10 cellular contexts compared by ENCODE assay signal in genomic region chr1:25802915-25803314, GRCh38. TPM values are rescaled to one million over a fixed set of nuclear protein-coding genes. Genes with fewer than 3 reads are reported as not detected.
A peak's percentile ranks its signal among the peaks of the same experiment; 100 is the strongest.
DNase-seq lines count a peak whose midpoint lies in the region; ATAC-seq and TF ChIP-seq lines count a peak whose summit lies in the region.
"Had no signal": no experiment of that assay in that cellular context is flagged by ENCODE, and none has a peak within 500 bp of the region (broad histone marks: within the 10 kb centered on the region; RNA-seq: fewer than 3 reads in every experiment).

No MANE protein-coding gene starts in this region.

- H3K27ac Mint-ChIP-seq in activated naive CD8-positive, alpha-beta T cell treated with anti-CD3 and anti-CD28 coated beads, Interleukin-2, amount 10 ng/mL, durations not matched to agents 7 days and 5 days = no peak overlapping the region
- no peak overlapping the region for H3K27ac Mint-ChIP-seq in type B pancreatic cell

- ATAC-seq in HG02981 (IDR thresholded peaks at IDR 0.05; ENCODE audit: unreplicated experiment) = peak; percentile 46
- no peak for ATAC-seq in activated naive CD8-positive, alpha-beta T cell treated with anti-CD3 and anti-CD28 coated beads, Interleukin-2, amount 10 ng/mL, durations not matched to agents 7 days and 5 days (ENCODE audit: low read depth)
- no peak for ATAC-seq in GM19463 (IDR thresholded peaks at IDR 0.05; ENCODE audit: unreplicated experiment)
- ATAC-seq in HG03097 (IDR thresholded peaks at IDR 0.05; ENCODE audit: low FRiP score, unreplicated experiment) = no peak

- peak; percentile 39 for TF ChIP-seq CTCF in type B pancreatic cell (conservative IDR thresholded peaks at IDR 0.05)

- peaks cover 16% of the 10 kb centered on the region for H3K4me1 Mint-ChIP-seq in activated naive CD8-positive, alpha-beta T cell treated with anti-CD3 and anti-CD28 coated beads, Interleukin-2, amount 10 ng/mL, durations not matched to agents 7 days and 5 days
- peaks cover 29% of the 10 kb centered on the region for H3K4me1 Mint-ChIP-seq in type B pancreatic cell (ENCODE audit: unreplicated experiment)

- no peaks in the 10 kb centered on the region for H3K27me3 Mint-ChIP-seq in activated naive CD8-positive, alpha-beta T cell treated with anti-CD3 and anti-CD28 coated beads, Interleukin-2, amount 10 ng/mL, durations not matched to agents 7 days and 5 days
- no peaks in the 10 kb centered on the region for H3K27me3 Mint-ChIP-seq in type B pancreatic cell

- DNase-seq in stimulated activated CD4-positive, alpha-beta T cell treated with anti-CD3 and anti-CD28 coated beads, Interleukin-15, amount 100 ng/mL, for 24 hours = peak; percentile 34
- DNase-seq in stimulated activated CD4-positive, alpha-beta T cell treated with anti-CD3 and anti-CD28 coated beads, Interleukin-2, amount 100 ng/mL, for 48 hours = no peak
- DNase-seq in activated naive CD8-positive, alpha-beta T cell treated with anti-CD3 and anti-CD28 coated beads, Interleukin-2, amount 10 ng/mL, durations not matched to agents 7 days and 5 days = no peak
- DNase-seq in type B pancreatic cell (ENCODE audit: extremely low spot score, unreplicated experiment) = no peak
- DNase-seq in NCI-H1694 (lab: John Stamatoyannopoulos, UW) = no peak
- DNase-seq: NCI-H1105 treated with DMSO at 0.1 percent for 48 hours, SW 1271 had no signal

- H3K9me3 Mint-ChIP-seq in activated naive CD8-positive, alpha-beta T cell treated with anti-CD3 and anti-CD28 coated beads, Interleukin-2, amount 10 ng/mL, durations not matched to agents 7 days and 5 days = no peaks in the 10 kb centered on the region
- no peaks in the 10 kb centered on the region for H3K9me3 Mint-ChIP-seq in type B pancreatic cell

- POLR2A ChIA-PET in activated naive CD8-positive, alpha-beta T cell treated with anti-CD3 and anti-CD28 coated beads, Interleukin-2, amount 10 ng/mL, durations not matched to agents 7 days and 5 days (lab: Charles Lee) = interaction anchor here (0.6 to 1.4 kb wide), 3 partner anchors 29 to 570 kb away, joined by 3 read pairs; partner anchors contain the start of genes PAFAH2 and SYF2

- H3K36me3 Mint-ChIP-seq in activated naive CD8-positive, alpha-beta T cell treated with anti-CD3 and anti-CD28 coated beads, Interleukin-2, amount 10 ng/mL, durations not matched to agents 7 days and 5 days = no peaks in the 10 kb centered on the region
- peaks cover 5% of the 10 kb centered on the region for H3K36me3 Mint-ChIP-seq in type B pancreatic cell

- peak overlapping the region; percentile 14 for H3K4me3 Mint-ChIP-seq in activated naive CD8-positive, alpha-beta T cell treated with anti-CD3 and anti-CD28 coated beads, Interleukin-2, amount 10 ng/mL, durations not matched to agents 7 days and 5 days
- peak overlapping the region; percentile 53 for H3K4me3 Mint-ChIP-seq in type B pancreatic cell

RNA-seq across cellular contexts. Expression of gene SELENON, which starts 2.9 kb away (rescaled TPM):
- total RNA-seq in activated naive CD8-positive, alpha-beta T cell treated with anti-CD3 and anti-CD28 coated beads, Interleukin-2, amount 10 ng/mL, durations not matched to agents 7 days and 5 days = 10 to 100 TPM; 10.3 to 11.4 TPM
- 39.8 and 68.7 TPM in 2 replicates for total RNA-seq in type B pancreatic cell (ENCODE audit: low replicate concordance)

RNA-seq across cellular contexts. Expression of gene MTFR1L, which starts 16.8 kb away (rescaled TPM):
- 10 to 100 TPM; 40.8 to 41.3 TPM for total RNA-seq in activated naive CD8-positive, alpha-beta T cell treated with anti-CD3 and anti-CD28 coated beads, Interleukin-2, amount 10 ng/mL, durations not matched to agents 7 days and 5 days
- total RNA-seq in type B pancreatic cell (ENCODE audit: low replicate concordance) = 73.5 and 74.5 TPM in 2 replicates

RNA-seq across cellular contexts. Expression of gene AUNIP, which starts 56.3 kb away (rescaled TPM):
- total RNA-seq in activated naive CD8-positive, alpha-beta T cell treated with anti-CD3 and anti-CD28 coated beads, Interleukin-2, amount 10 ng/mL, durations not matched to agents 7 days and 5 days = 1 to 10 TPM; 4.8 TPM
- 3.7 and 7.2 TPM in 2 replicates for total RNA-seq in type B pancreatic cell (ENCODE audit: low replicate concordance)
